15 cellular contexts compared by ENCODE assay signal in genomic region chr20:58054744-58055373, GRCh38.
DNase-seq lines count a peak whose midpoint lies in the region; ATAC-seq and TF ChIP-seq lines count a peak whose summit lies in the region.
"Had no signal": no experiment of that assay in that cellular context is flagged by ENCODE, and none has a peak within 500 bp of the region (broad histone marks: within the 10 kb centered on the region; RNA-seq: fewer than 3 reads in every experiment).

No MANE protein-coding gene starts in this region.

- H3K27ac ChIP-seq in heart left ventricle (peak overlapping the region in 1 of 12 donors; percentile 34), osteoblast (ENCODE audit: low read depth, low read length) (no peak overlapping the region)
- H3K27ac ChIP-seq: VCaP had no signal

- H3K4me1 Mint-ChIP-seq in activated CD8-positive, alpha-beta memory T cell treated with anti-CD3 and anti-CD28 coated beads, Interleukin-2, amount 10 ng/mL, durations not matched to agents 7 days and 5 days: no peaks in the 10 kb centered on the region
- H3K4me1 Mint-ChIP-seq in activated T-cell treated with anti-CD3 and anti-CD28 coated beads, Interleukin-2, amount 50 U/mL, for 4 hours (ENCODE audit: low read depth): no peaks in the 10 kb centered on the region
- H3K4me1 Mint-ChIP-seq: central memory CD8-positive, alpha-beta T cell; stimulated activated memory B cell treated with anti-CD40 and anti-IgM and Interleukin-4, amounts not matched to agents 10 μg/mL and 1 μg/mL and 100 μg/mL, for 72 hours had no signal

- H3K27me3 ChIP-seq in heart left ventricle (no peaks in the 10 kb centered on the region), osteoblast (ENCODE audit: insufficient read depth, low read length) (peaks cover 12% of the 10 kb centered on the region)
- H3K27me3 ChIP-seq: BE2C had no signal

- TF ChIP-seq CTCF in heart left ventricle (IDR thresholded peaks at IDR 0.05) (no peak), omental fat pad (IDR thresholded peaks at IDR 0.05) (no peak), osteoblast (IDR thresholded peaks at IDR 0.05; ENCODE audit: extremely low read depth, low read depth, low read length) (no peak)

- H3K4me3 ChIP-seq in heart left ventricle (no peak overlapping the region), osteoblast (ENCODE audit: insufficient read depth, low read length) (no peak overlapping the region)

- no peak overlapping the region for H3K4me3 Mint-ChIP-seq in activated CD8-positive, alpha-beta memory T cell treated with anti-CD3 and anti-CD28 coated beads, Interleukin-2, amount 10 ng/mL, durations not matched to agents 7 days and 5 days
- H3K4me3 Mint-ChIP-seq in activated T-cell treated with anti-CD3 and anti-CD28 coated beads, Interleukin-2, amount 50 U/mL, for 4 hours: no peak overlapping the region
- H3K4me3 Mint-ChIP-seq: central memory CD8-positive, alpha-beta T cell; stimulated activated memory B cell treated with anti-CD40 and anti-IgM and Interleukin-4, amounts not matched to agents 10 μg/mL and 1 μg/mL and 100 μg/mL, for 72 hours had no signal

- intact Hi-C loops in heart left ventricle (cut with DNase I): no loop called here

- H3K36me3 ChIP-seq in heart left ventricle (no peaks in the 10 kb centered on the region), osteoblast (ENCODE audit: insufficient read depth, low read length) (no peaks in the 10 kb centered on the region)
- H3K36me3 ChIP-seq: BE2C had no signal

- H3K27ac Mint-ChIP-seq in activated CD8-positive, alpha-beta memory T cell treated with anti-CD3 and anti-CD28 coated beads, Interleukin-2, amount 10 ng/mL, durations not matched to agents 7 days and 5 days: no peak overlapping the region
- H3K27ac Mint-ChIP-seq: stimulated activated memory B cell treated with anti-CD40 and anti-IgM and Interleukin-4, amounts not matched to agents 10 μg/mL and 1 μg/mL and 100 μg/mL, for 72 hours had no signal

- peaks cover 3% of the 10 kb centered on the region for H3K9me3 Mint-ChIP-seq in activated CD8-positive, alpha-beta memory T cell treated with anti-CD3 and anti-CD28 coated beads, Interleukin-2, amount 10 ng/mL, durations not matched to agents 7 days and 5 days (ENCODE audit: low read depth)
- H3K9me3 Mint-ChIP-seq in activated T-cell treated with anti-CD3 and anti-CD28 coated beads, Interleukin-2, amount 50 U/mL, for 4 hours: peaks cover 11% of the 10 kb centered on the region

- H3K4me1 ChIP-seq in heart left ventricle (peaks cover 0 to 12% (median 7%) of the 10 kb centered on the region in 12 donors), osteoblast (ENCODE audit: insufficient read depth, low read length) (no peaks in the 10 kb centered on the region)
- H3K4me1 ChIP-seq: BE2C had no signal

- peaks cover 0 to 17% (median 0%) of the 10 kb centered on the region in 12 donors for H3K9me3 ChIP-seq in heart left ventricle
- H3K9me3 ChIP-seq in osteoblast (ENCODE audit: low read depth, low read length): no peaks in the 10 kb centered on the region
- H3K9me3 ChIP-seq: BE2C had no signal

- 27 to 31% (median 29%) methylated on average over 6 to 12 of the region's 12 CpGs for WGBS in heart left ventricle, 4 donors

- H3K36me3 Mint-ChIP-seq in activated CD8-positive, alpha-beta memory T cell treated with anti-CD3 and anti-CD28 coated beads, Interleukin-2, amount 10 ng/mL, durations not matched to agents 7 days and 5 days: no peaks in the 10 kb centered on the region
- no peaks in the 10 kb centered on the region for H3K36me3 Mint-ChIP-seq in activated T-cell treated with anti-CD3 and anti-CD28 coated beads, Interleukin-2, amount 50 U/mL, for 4 hours (ENCODE audit: insufficient read depth)
- H3K36me3 Mint-ChIP-seq: stimulated activated memory B cell treated with anti-CD40 and anti-IgM and Interleukin-4, amounts not matched to agents 10 μg/mL and 1 μg/mL and 100 μg/mL, for 72 hours had no signal

- CTCF ChIA-PET in activated CD8-positive, alpha-beta memory T cell treated with anti-CD3 and anti-CD28 coated beads, Interleukin-2, amount 10 ng/mL, durations not matched to agents 7 days and 5 days (lab: Charles Lee): no interaction called here

- TF ChIP-seq POLR2A in heart left ventricle (IDR thresholded peaks at IDR 0.05): no peak

- no peaks in the 10 kb centered on the region for H4K20me1 ChIP-seq in osteoblast (ENCODE audit: insufficient read depth, low read length)

- no peak overlapping the region for H2AFZ ChIP-seq in osteoblast (ENCODE audit: low read length)

- peaks cover 5% of the 10 kb centered on the region for H3K27me3 Mint-ChIP-seq in activated CD8-positive, alpha-beta memory T cell treated with anti-CD3 and anti-CD28 coated beads, Interleukin-2, amount 10 ng/mL, durations not matched to agents 7 days and 5 days
- peaks cover 30% of the 10 kb centered on the region for H3K27me3 Mint-ChIP-seq in activated T-cell treated with anti-CD3 and anti-CD28 coated beads, Interleukin-2, amount 50 U/mL, for 4 hours (ENCODE audit: low read depth)

- DNase-seq in Ammon's horn (ENCODE audit: low spot score): peak; percentile 70
- peak; percentile 35 for DNase-seq in activated CD8-positive, alpha-beta memory T cell treated with anti-CD3 and anti-CD28 coated beads, Interleukin-2, amount 10 ng/mL, durations not matched to agents 7 days and 5 days
- DNase-seq in heart left ventricle: peak in 3 of 5 donors; percentile 22 to 74 (median 54)
- DNase-seq in omental fat pad (ENCODE audit: low spot score): no peak
- no peak for DNase-seq in stimulated activated naive CD8-positive, alpha-beta T cell treated with anti-CD3 and anti-CD28 coated beads, Interleukin-15, Interleukin-2, amounts not matched to agents 100 U/mL and 50 U/mL, for 24 hours
- no peak for DNase-seq in RKO (ENCODE audit: low spot score)
- no peak for DNase-seq in osteoblast (ENCODE audit: insufficient read length, low spot score, missing footprints)
- no peak for DNase-seq in activated T-cell treated with anti-CD3 and anti-CD28 coated beads, Interleukin-2, amount 50 U/mL, for 4 hours
- DNase-seq: BE2C, IMR-90, NCI-H2081, SHP77 had no signal

- no peak for ATAC-seq in activated CD8-positive, alpha-beta memory T cell treated with anti-CD3 and anti-CD28 coated beads, Interleukin-2, amount 10 ng/mL, durations not matched to agents 7 days and 5 days
- ATAC-seq in heart left ventricle (peak; percentile 42 to 81 (median 77)), omental fat pad (ENCODE audit: low FRiP score) (peak; percentile 22)
- ATAC-seq in stimulated activated naive CD8-positive, alpha-beta T cell treated with anti-CD3 and anti-CD28 coated beads, Interleukin-15, Interleukin-2, amounts not matched to agents 100 U/mL and 50 U/mL, for 24 hours: no peak
- no peak for ATAC-seq in activated T-cell treated with anti-CD3 and anti-CD28 coated beads, Interleukin-2, amount 50 U/mL, for 4 hours
- ATAC-seq: stimulated activated memory B cell treated with anti-CD40 and anti-IgM and Interleukin-4, amounts not matched to agents 10 μg/mL and 1 μg/mL and 100 μg/mL, for 72 hours had no signal

- no peaks in the 10 kb centered on the region for H3K79me2 ChIP-seq in osteoblast (ENCODE audit: insufficient read depth, low read length)

- no peak overlapping the region for H3K4me2 ChIP-seq in osteoblast (ENCODE audit: insufficient read depth, low read length)

Comparison
In these comparisons a context has a peak if more than half of its experiments do, and no peak if none do; other contexts are left out.
1. DNase-seq: peak in Ammon's horn (single experiment), activated CD8-positive, alpha-beta memory T cell treated with anti-CD3 and anti-CD28 coated beads, Interleukin-2, amount 10 ng/mL, durations not matched to agents 7 days and 5 days (single experiment) and heart left ventricle (3 of 5); none in omental fat pad (single experiment), stimulated activated naive CD8-positive, alpha-beta T cell treated with anti-CD3 and anti-CD28 coated beads, Interleukin-15, Interleukin-2, amounts not matched to agents 100 U/mL and 50 U/mL, for 24 hours (single experiment), RKO (single experiment), osteoblast (single experiment) and activated T-cell treated with anti-CD3 and anti-CD28 coated beads, Interleukin-2, amount 50 U/mL, for 4 hours (single experiment).
2. ATAC-seq: peak in heart left ventricle (4 of 4) and omental fat pad (single experiment); none in activated CD8-positive, alpha-beta memory T cell treated with anti-CD3 and anti-CD28 coated beads, Interleukin-2, amount 10 ng/mL, durations not matched to agents 7 days and 5 days (single experiment), stimulated activated naive CD8-positive, alpha-beta T cell treated with anti-CD3 and anti-CD28 coated beads, Interleukin-15, Interleukin-2, amounts not matched to agents 100 U/mL and 50 U/mL, for 24 hours (single experiment) and activated T-cell treated with anti-CD3 and anti-CD28 coated beads, Interleukin-2, amount 50 U/mL, for 4 hours (0 of 2).